Comparison of ENCODE assay signal across 8 cellular contexts in the genomic region with DNA sequence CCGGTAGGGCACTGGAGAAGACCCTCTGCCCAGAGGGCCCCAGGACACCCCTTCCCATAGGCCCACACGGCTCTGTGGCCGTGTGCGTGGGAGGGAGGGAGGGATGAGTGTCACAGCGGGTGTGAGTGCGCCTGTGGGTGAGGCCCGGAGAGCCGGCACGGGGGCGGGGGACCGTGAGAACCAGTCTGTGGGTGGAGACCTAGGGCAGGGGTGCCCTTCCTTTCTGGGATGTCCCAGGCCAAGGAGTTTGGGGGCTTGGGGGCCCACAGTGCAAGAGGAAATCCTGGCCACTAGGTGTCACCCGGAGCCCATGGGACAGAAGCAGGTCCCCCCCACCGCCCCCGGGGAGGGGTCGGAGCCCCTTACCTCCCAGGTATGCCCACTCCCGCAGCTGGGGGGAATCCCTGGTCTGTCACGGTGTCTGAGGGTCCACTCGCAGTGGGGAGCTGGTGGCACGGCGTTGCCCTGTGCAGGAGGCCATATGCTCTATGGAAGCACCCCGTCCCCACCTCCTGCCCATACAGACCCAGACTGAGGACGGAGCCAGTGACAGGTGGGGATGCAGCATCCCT. TPM values are rescaled to one million over a fixed set of nuclear protein-coding genes. Genes with fewer than 3 reads are reported as not detected.
DNase-seq lines count a peak whose midpoint lies in the region; ATAC-seq and TF ChIP-seq lines count a peak whose summit lies in the region.

No MANE protein-coding gene starts in this region.

- no peak overlapping the region for H3K4me3 Mint-ChIP-seq in activated naive CD4-positive, alpha-beta T cell treated with anti-CD3 and anti-CD28 coated beads for 36 hours
- H3K4me3 Mint-ChIP-seq in activated CD8-positive, alpha-beta T cell treated with anti-CD3 and anti-CD28 coated beads for 36 hours = no peak overlapping the region

- CTCF ChIA-PET in activated naive CD4-positive, alpha-beta T cell treated with anti-CD3 and anti-CD28 coated beads for 36 hours (lab: Charles Lee) = interaction anchor here (0.8 to 5.2 kb wide), 6 partner anchors 25 to 167 kb away, joined by 3 to 31 read pairs (median 4); no protein-coding TSS in a partner anchor
- CTCF ChIA-PET in activated CD8-positive, alpha-beta T cell treated with anti-CD3 and anti-CD28 coated beads for 36 hours (lab: Charles Lee) = interaction anchor here (1.1 to 1.8 kb wide), 4 partner anchors 140 to 167 kb away, joined by 3 to 8 read pairs (median 4); no protein-coding TSS in a partner anchor

- no peak overlapping the region for H3K27ac Mint-ChIP-seq in activated naive CD4-positive, alpha-beta T cell treated with anti-CD3 and anti-CD28 coated beads for 36 hours
- H3K27ac Mint-ChIP-seq in activated CD8-positive, alpha-beta T cell treated with anti-CD3 and anti-CD28 coated beads for 36 hours = no peak overlapping the region

- peak; percentile 44 for DNase-seq in activated naive CD4-positive, alpha-beta T cell treated with Interleukin-2 at 50 U/mL for 16 hours
- no peak for DNase-seq in activated naive CD4-positive, alpha-beta T cell treated with anti-CD3 and anti-CD28 coated beads for 36 hours
- peak; percentile 55 for DNase-seq in activated CD8-positive, alpha-beta T cell treated with anti-CD3 and anti-CD28 coated beads for 36 hours
- DNase-seq in right cardiac atrium (peak in 2 of 3 donors; percentile 60 to 66), putamen (ENCODE audit: low spot score) (no peak), NCI-H1436 treated with DMSO at 0.1 percent for 48 hours (lab: John Stamatoyannopoulos, UW) (no peak)
- peak; percentile 45 for DNase-seq in stimulated activated naive CD8-positive, alpha-beta T cell treated with anti-CD3 and anti-CD28 coated beads, Interleukin-15, Interleukin-2, amounts not matched to agents 100 U/mL and 50 U/mL, for 24 hours

- H3K36me3 Mint-ChIP-seq in activated naive CD4-positive, alpha-beta T cell treated with anti-CD3 and anti-CD28 coated beads for 36 hours (ENCODE audit: low read depth) = no peaks in the 10 kb centered on the region
- H3K36me3 Mint-ChIP-seq in activated CD8-positive, alpha-beta T cell treated with anti-CD3 and anti-CD28 coated beads for 36 hours (ENCODE audit: low read depth) = no peaks in the 10 kb centered on the region

- no peak overlapping the region for H3K27ac ChIP-seq in right cardiac atrium (ENCODE audit: low read length)

- 19% methylated on average over 22 of the region's 22 CpGs for WGBS in right cardiac atrium

- peak; percentile 71 for ATAC-seq in activated CD8-positive, alpha-beta T cell treated with anti-CD3 and anti-CD28 coated beads for 36 hours
- ATAC-seq in right cardiac atrium = peak; percentile 56 to 62
- ATAC-seq in stimulated activated naive CD8-positive, alpha-beta T cell treated with anti-CD3 and anti-CD28 coated beads, Interleukin-15, Interleukin-2, amounts not matched to agents 100 U/mL and 50 U/mL, for 24 hours = no peak
- ATAC-seq in HG03025 (IDR thresholded peaks at IDR 0.05; ENCODE audit: low FRiP score, unreplicated experiment) = no peak

- H3K4me1 Mint-ChIP-seq in activated naive CD4-positive, alpha-beta T cell treated with anti-CD3 and anti-CD28 coated beads for 36 hours (ENCODE audit: low read depth) = no peaks in the 10 kb centered on the region
- no peaks in the 10 kb centered on the region for H3K4me1 Mint-ChIP-seq in activated CD8-positive, alpha-beta T cell treated with anti-CD3 and anti-CD28 coated beads for 36 hours (ENCODE audit: low read depth)

- H3K27me3 Mint-ChIP-seq in activated naive CD4-positive, alpha-beta T cell treated with anti-CD3 and anti-CD28 coated beads for 36 hours (ENCODE audit: low read depth) = peaks cover 5% of the 10 kb centered on the region
- H3K27me3 Mint-ChIP-seq in activated CD8-positive, alpha-beta T cell treated with anti-CD3 and anti-CD28 coated beads for 36 hours = no peaks in the 10 kb centered on the region

- intact Hi-C loops in activated naive CD4-positive, alpha-beta T cell treated with anti-CD3 and anti-CD28 coated beads for 36 hours (cut with micrococcal nuclease) = loop anchor here (1.0 kb wide), 1 partner anchor 165 kb away; no protein-coding TSS in a partner anchor
- intact Hi-C loops in activated CD8-positive, alpha-beta T cell treated with anti-CD3 and anti-CD28 coated beads for 36 hours (cut with micrococcal nuclease) = no loop called here
- intact Hi-C loops in right cardiac atrium (cut with DNase I) = loop anchor here in 2 of 4 donors (2.0 kb wide), 1 partner anchor 165 kb away; no protein-coding TSS in a partner anchor

- H3K4me1 ChIP-seq in right cardiac atrium (ENCODE audit: control insufficient read depth, insufficient read depth, low read length) = no peaks in the 10 kb centered on the region

- peak; percentile 69 for TF ChIP-seq CTCF in activated CD8-positive, alpha-beta T cell treated with anti-CD3 and anti-CD28 coated beads for 36 hours (IDR thresholded peaks at IDR 0.05)

- POLR2A ChIA-PET in activated CD8-positive, alpha-beta T cell treated with anti-CD3 and anti-CD28 coated beads for 36 hours (lab: Charles Lee) = interaction anchor here (1.1 kb wide), 1 partner anchor 137 kb away, joined by 3 read pairs; no protein-coding TSS in a partner anchor

- peaks cover 3% of the 10 kb centered on the region for H3K9me3 Mint-ChIP-seq in activated naive CD4-positive, alpha-beta T cell treated with anti-CD3 and anti-CD28 coated beads for 36 hours
- H3K9me3 Mint-ChIP-seq in activated CD8-positive, alpha-beta T cell treated with anti-CD3 and anti-CD28 coated beads for 36 hours = peaks cover 9% of the 10 kb centered on the region

- H3K27me3 ChIP-seq in right cardiac atrium (ENCODE audit: control insufficient read depth, insufficient read depth) = no peaks in the 10 kb centered on the region

- no peak overlapping the region for H3K4me3 ChIP-seq in right cardiac atrium (ENCODE audit: low read length)

- H3K9me3 ChIP-seq in right cardiac atrium (ENCODE audit: control insufficient read depth, low read length) = no peaks in the 10 kb centered on the region

RNA-seq across cellular contexts. Expression of a gene that starts 16.0 kb away (rescaled TPM):
- total RNA-seq in activated naive CD4-positive, alpha-beta T cell treated with anti-CD3 and anti-CD28 coated beads for 36 hours = not detected
- not detected for total RNA-seq in activated CD8-positive, alpha-beta T cell treated with anti-CD3 and anti-CD28 coated beads for 36 hours
- total RNA-seq in right cardiac atrium = not detected
- polyA plus RNA-seq in right cardiac atrium = 0.70 TPM

RNA-seq across cellular contexts. Expression of a gene that starts 47.5 kb away (rescaled TPM):
- under 1 TPM; 0.76 to 0.84 TPM for total RNA-seq in activated naive CD4-positive, alpha-beta T cell treated with anti-CD3 and anti-CD28 coated beads for 36 hours
- total RNA-seq in activated CD8-positive, alpha-beta T cell treated with anti-CD3 and anti-CD28 coated beads for 36 hours = under 1 TPM; 0.27 to 0.31 TPM
- total RNA-seq in right cardiac atrium = 10 to 100 TPM; 14.4 to 20.7 (median 14.8) TPM
- 13.2 TPM for polyA plus RNA-seq in right cardiac atrium

Comparison
In these comparisons a context has a peak if more than half of its experiments do, and no peak if none do; other contexts are left out.
1. DNase-seq: peak in activated naive CD4-positive, alpha-beta T cell treated with Interleukin-2 at 50 U/mL for 16 hours (single experiment), activated CD8-positive, alpha-beta T cell treated with anti-CD3 and anti-CD28 coated beads for 36 hours (single experiment), right cardiac atrium (2 of 3) and stimulated activated naive CD8-positive, alpha-beta T cell treated with anti-CD3 and anti-CD28 coated beads, Interleukin-15, Interleukin-2, amounts not matched to agents 100 U/mL and 50 U/mL, for 24 hours (single experiment); none in activated naive CD4-positive, alpha-beta T cell treated with anti-CD3 and anti-CD28 coated beads for 36 hours (single experiment), putamen (single experiment) and NCI-H1436 treated with DMSO at 0.1 percent for 48 hours (single experiment).
2. ATAC-seq: peak in activated CD8-positive, alpha-beta T cell treated with anti-CD3 and anti-CD28 coated beads for 36 hours (single experiment) and right cardiac atrium (2 of 2); none in stimulated activated naive CD8-positive, alpha-beta T cell treated with anti-CD3 and anti-CD28 coated beads, Interleukin-15, Interleukin-2, amounts not matched to agents 100 U/mL and 50 U/mL, for 24 hours (single experiment) and HG03025 (single experiment).
3. RNA of a gene that starts 47.5 kb away (total RNA-seq): 14.4 to 20.7 TPM in right cardiac atrium; 0.76 to 0.84 TPM in activated naive CD4-positive, alpha-beta T cell treated with anti-CD3 and anti-CD28 coated beads for 36 hours and 0.27 to 0.31 TPM in activated CD8-positive, alpha-beta T cell treated with anti-CD3 and anti-CD28 coated beads for 36 hours; every median in the first group is over 4 times any median in the second.